ENCODE assay signal across 13 cellular contexts in the genomic region with DNA sequence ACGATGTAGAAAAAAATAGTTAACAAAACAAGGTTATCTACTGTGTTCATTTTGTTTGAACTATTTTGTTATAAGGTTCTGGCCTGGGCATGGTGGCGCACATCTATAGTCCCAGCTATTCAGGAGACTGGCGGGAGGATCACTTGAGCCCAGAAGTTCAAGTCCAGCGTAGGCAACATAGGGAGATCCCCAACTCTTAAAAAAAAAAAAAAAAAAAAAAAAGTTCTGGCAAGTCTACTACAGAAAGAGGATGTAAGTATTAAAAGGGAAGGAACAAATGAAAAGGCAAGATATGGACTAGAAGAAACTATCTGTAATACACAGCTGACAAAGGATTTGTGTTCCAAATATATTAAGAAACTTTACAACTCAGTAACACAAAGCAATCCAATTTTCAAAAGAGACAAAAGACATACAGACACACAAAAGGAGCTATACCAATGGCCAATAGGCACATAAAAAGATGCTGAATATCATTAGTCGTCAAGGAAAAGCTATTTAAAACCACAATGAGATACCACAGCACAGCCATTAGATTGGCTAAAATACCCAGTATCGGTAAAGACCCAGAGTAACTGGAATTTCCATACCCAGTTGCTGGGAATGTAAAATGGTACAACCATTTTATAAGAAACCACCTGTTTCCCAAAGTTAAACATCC. TPM values are rescaled to one million over a fixed set of nuclear protein-coding genes. Genes with fewer than 3 reads are reported as not detected.
DNase-seq lines count a peak whose midpoint lies in the region; ATAC-seq, FAIRE-seq and TF ChIP-seq lines count a peak whose summit lies in the region.
"Had no signal": no experiment of that assay in that cellular context is flagged by ENCODE, and none has a peak within 500 bp of the region (broad histone marks: within the 10 kb centered on the region; RNA-seq: fewer than 3 reads in every experiment).

No MANE protein-coding gene starts in this region.

- no peak for TF ChIP-seq CTCF in ascending aorta (IDR thresholded peaks at IDR 0.05)

- H3K27ac ChIP-seq in ascending aorta, result no peak overlapping the region
- H3K27ac ChIP-seq: breast epithelium had no signal

- no peaks in the 10 kb centered on the region for H3K27me3 ChIP-seq in ascending aorta
- H3K27me3 ChIP-seq: breast epithelium had no signal

- no peaks in the 10 kb centered on the region for H3K36me3 ChIP-seq in ascending aorta
- H3K36me3 ChIP-seq: breast epithelium had no signal

- DNase-seq in OCI-M1 (lab: John Stamatoyannopoulos, UW) (peak; percentile 86), left lobe of liver (ENCODE audit: low spot score) (no peak), ascending aorta (ENCODE audit: low spot score in 2 of 2) (no peak), frontal cortex (ENCODE audit: low spot score in 2 of 2) (no peak)
- no peak for DNase-seq in stimulated activated naive CD4-positive, alpha-beta T cell treated with Interleukin-2 at 50 U/mL for 16 hours (lab: John Stamatoyannopoulos, UW)
- DNase-seq: DND-41; hypothalamus; SHP77; stimulated activated CD4-positive, alpha-beta T cell treated with anti-CD3 and anti-CD28 coated beads, Interleukin-4, amount 100 ng/mL, for 4 hours had no signal

- H3K4me1 ChIP-seq in ascending aorta, result no peaks in the 10 kb centered on the region
- H3K4me1 ChIP-seq: breast epithelium had no signal

- FAIRE-seq in G401.6 (lab: Jason Lieb, UNC) (peak; percentile 6), frontal cortex (lab: Jason Lieb, UNC) (no peak)

- peaks cover 0 to 3% of the 10 kb centered on the region in 2 donors for H3K9me3 ChIP-seq in ascending aorta
- H3K9me3 ChIP-seq: breast epithelium had no signal

- no peak overlapping the region for H3K4me3 ChIP-seq in ascending aorta
- H3K4me3 ChIP-seq: breast epithelium had no signal

- intact Hi-C loops in ascending aorta (cut with DNase I), result no loop called here

- ATAC-seq in GM19351 (IDR thresholded peaks at IDR 0.05; ENCODE audit: unreplicated experiment) (peak; percentile 58), HG02885 (IDR thresholded peaks at IDR 0.05; ENCODE audit: poor library complexity, unreplicated experiment) (peak; percentile 50), left lobe of liver (no peak)

RNA-seq across cellular contexts. Expression of gene RRAS2, which starts 27.4 kb away (rescaled TPM):
- total RNA-seq in left lobe of liver (24.1 TPM), ascending aorta (28.1 TPM), frontal cortex (58.3 TPM)
